9 cellular contexts compared by ENCODE assay signal in genomic region chr3:129003578-129004112, GRCh38. TPM values are rescaled to one million over a fixed set of nuclear protein-coding genes. Genes with fewer than 3 reads are reported as not detected.
DNase-seq lines count a peak whose midpoint lies in the region; ATAC-seq and TF ChIP-seq lines count a peak whose summit lies in the region.
"Had no signal": no experiment of that assay in that cellular context is flagged by ENCODE, and none has a peak within 500 bp of the region (broad histone marks: within the 10 kb centered on the region; RNA-seq: fewer than 3 reads in every experiment).

No MANE protein-coding gene starts in this region.

- H3K9me3 Mint-ChIP-seq in T-cell (no peaks in the 10 kb centered on the region), chondrocyte (ENCODE audit: low read depth) (no peaks in the 10 kb centered on the region), nephron progenitor cell (no peaks in the 10 kb centered on the region)

- TF ChIP-seq CTCF in chondrocyte (IDR thresholded peaks at IDR 0.05), result no peak
- no peak for TF ChIP-seq CTCF in nephron progenitor cell (IDR thresholded peaks at IDR 0.05)

- no peak overlapping the region for H3K27ac ChIP-seq in HUES48 (ENCODE audit: low read depth, low read length)

- ATAC-seq in T-cell (replicated peaks in 1 of 4) (peak; percentile 85 to 90 (median 90)), GM18502 (IDR thresholded peaks at IDR 0.05; ENCODE audit: poor library complexity, unreplicated experiment) (no peak)

- H3K36me3 ChIP-seq in HUES48 (ENCODE audit: control insufficient read depth, insufficient read depth, low read length), result no peaks in the 10 kb centered on the region

- POLR2A ChIA-PET in T-cell (lab: Charles Lee), result interaction anchor here in 1 of 2 donors (0.6 kb wide), 1 partner anchor 18 kb away, joined by 3 read pairs; no protein-coding TSS in a partner anchor

- peaks cover 48 to 53% (median 48%) of the 10 kb centered on the region in 3 donors for H3K4me1 Mint-ChIP-seq in T-cell
- H3K4me1 Mint-ChIP-seq in chondrocyte (ENCODE audit: low read depth), result peaks cover 20% of the 10 kb centered on the region
- peaks cover 48% of the 10 kb centered on the region for H3K4me1 Mint-ChIP-seq in nephron progenitor cell

- H3K4me3 Mint-ChIP-seq in T-cell (peak overlapping the region; percentile 40 to 82 (median 62)), chondrocyte (ENCODE audit: unreplicated experiment) (no peak overlapping the region), nephron progenitor cell (no peak overlapping the region)

- H3K27me3 Mint-ChIP-seq in T-cell, result peaks cover 14 to 33% of the 10 kb centered on the region in 2 donors
- H3K27me3 Mint-ChIP-seq in chondrocyte (ENCODE audit: low read depth), result peaks cover 42% of the 10 kb centered on the region
- peaks cover 85% of the 10 kb centered on the region for H3K27me3 Mint-ChIP-seq in nephron progenitor cell (ENCODE audit: low read depth, poor library complexity)

- peaks cover 4% of the 10 kb centered on the region for H3K4me1 ChIP-seq in HUES48 (ENCODE audit: control insufficient read depth, insufficient read depth, low read length)

- DNase-seq in T-cell (peak in 33 of 34 experiments; percentile 21 to 69 (median 48)), chondrocyte (ENCODE audit: low spot score) (peak; percentile 72), nephron progenitor cell (peak; percentile 37), T-helper 9 cell (no peak), UCSD-AML1 (lab: John Stamatoyannopoulos, UW; ENCODE audit: unreplicated experiment) (no peak), pons (ENCODE audit: low spot score) (no peak)

- H3K27ac Mint-ChIP-seq in T-cell (no peak overlapping the region), chondrocyte (ENCODE audit: unreplicated experiment) (no peak overlapping the region), nephron progenitor cell (no peak overlapping the region)

- peak overlapping the region; percentile 38; the same call in 1 of the 2 replicates for H3K4me3 ChIP-seq in HUES48 (ENCODE audit: low read depth, low read length)

- CTCF ChIA-PET in T-cell (lab: Charles Lee), result interaction anchor here (0.8 to 3.9 kb wide), 8 partner anchors 13 to 243 kb away, joined by 3 to 49 read pairs (median 8); partner anchors contain the start of gene RAB43 (in 1 of the 2)

- H3K27me3 ChIP-seq in HUES48 (ENCODE audit: control insufficient read depth, insufficient read depth, low read length), result peaks cover 91% of the 10 kb centered on the region

- H3K9me3 ChIP-seq in HUES48 (ENCODE audit: control insufficient read depth, insufficient read depth, low read length), result no peaks in the 10 kb centered on the region

- no peak overlapping the region for H3K9ac ChIP-seq in HUES48 (ENCODE audit: low read depth, low read length)

- no peaks in the 10 kb centered on the region for H3K36me3 Mint-ChIP-seq in T-cell
- no peaks in the 10 kb centered on the region for H3K36me3 Mint-ChIP-seq in chondrocyte (ENCODE audit: low read depth)
- no peaks in the 10 kb centered on the region for H3K36me3 Mint-ChIP-seq in nephron progenitor cell (ENCODE audit: low read depth)

RNA-seq across cellular contexts. Expression of gene EFCC1, which starts 2.5 kb away (rescaled TPM):
- total RNA-seq in T-cell, result under 1 TPM; 0.20 to 0.43 (median 0.30) TPM
- 0.13 TPM in 1 of 3 replicates, not detected in the others for total RNA-seq in chondrocyte
- total RNA-seq: HT1080 had no signal

RNA-seq across cellular contexts. Expression of gene CFAP92, which starts 9.8 kb away (rescaled TPM):
- total RNA-seq in T-cell (under 1 TPM; 0.13 to 0.49 (median 0.26) TPM), chondrocyte (not detected in 3 replicates)
- total RNA-seq: HT1080 had no signal

RNA-seq across cellular contexts. Expression of gene GP9, which starts 56.9 kb away (rescaled TPM):
- not detected for total RNA-seq in T-cell
- total RNA-seq in chondrocyte, result not detected in 3 replicates
- total RNA-seq: HT1080 had no signal

Comparison
In these comparisons a context has a peak if more than half of its experiments do, and no peak if none do; other contexts are left out.
1. DNase-seq: peak in T-cell (33 of 34), chondrocyte (single experiment) and nephron progenitor cell (single experiment); none in T-helper 9 cell (single experiment), UCSD-AML1 (single experiment) and pons (single experiment).
2. H3K4me3 Mint-ChIP-seq: peak in T-cell (3 of 3); none in chondrocyte (single experiment) and nephron progenitor cell (single experiment).